Comparison of ENCODE assay signal across 22 cellular contexts in genomic region chr4:184270808-184271413, GRCh38. TPM values are rescaled to one million over a fixed set of nuclear protein-coding genes. Genes with fewer than 3 reads are reported as not detected.
A peak's percentile ranks its signal among the peaks of the same experiment; 100 is the strongest.
DNase-seq lines count a peak whose midpoint lies in the region; ATAC-seq, FAIRE-seq and TF ChIP-seq lines count a peak whose summit lies in the region.
"Had no signal": no experiment of that assay in that cellular context is flagged by ENCODE, and none has a peak within 500 bp of the region (broad histone marks: within the 10 kb centered on the region; RNA-seq: fewer than 3 reads in every experiment).

No MANE protein-coding gene starts in this region.

- H3K4me1 ChIP-seq in OCI-LY3 (ENCODE audit: low read length) (peaks cover 84% of the 10 kb centered on the region), parathyroid adenoma (peaks cover 36% of the 10 kb centered on the region), osteoblast (ENCODE audit: insufficient read depth, low read length) (peaks cover 31% of the 10 kb centered on the region)

- H3K36me3 Mint-ChIP-seq in activated CD4-positive, alpha-beta T cell treated with anti-CD3 and anti-CD28 coated beads, Interleukin-2, amount 10 ng/mL, durations not matched to agents 24 days and 14 days (ENCODE audit: low read depth) = no peaks in the 10 kb centered on the region

- H3K36me3 ChIP-seq in OCI-LY3 (replicated peaks; ENCODE audit: low read depth, low read length) (no peaks in the 10 kb centered on the region), parathyroid adenoma (ENCODE audit: control insufficient read depth, insufficient read depth, low read length) (no peaks in the 10 kb centered on the region), osteoblast (ENCODE audit: insufficient read depth, low read length) (no peaks in the 10 kb centered on the region)
- H3K36me3 ChIP-seq: BLaER1 had no signal

- no peak for DNase-seq in activated CD4-positive, alpha-beta T cell treated with anti-CD3 and anti-CD28 coated beads, Interleukin-2, amount 10 ng/mL, durations not matched to agents 24 days and 14 days
- no peak for DNase-seq in activated CD4-positive, alpha-beta T cell treated with anti-CD3 and anti-CD28 coated beads, Interleukin-2, amount 50 U/mL, for 4 hours
- DNase-seq in GM12892 (ENCODE audit: insufficient read length) (no peak), osteoblast (ENCODE audit: insufficient read length, low spot score, missing footprints) (no peak), NCI-H2107 treated with DMSO at 0.1 percent for 48 hours (lab: John Stamatoyannopoulos, UW; ENCODE audit: unreplicated experiment) (no peak), left cardiac atrium (no peak)
- DNase-seq: CD4-positive, alpha-beta memory T cell; EL; KBM-7; NCI-H1105 treated with DMSO at 0.1 percent for 48 hours; NCI-H1694; NCI-H2081 treated with DMSO at 0.1 percent for 48 hours; NCI-H510A; NCI-H774; OCI-M1; Right ventricle myocardium superior had no signal

- H3K9me3 Mint-ChIP-seq in activated CD4-positive, alpha-beta T cell treated with anti-CD3 and anti-CD28 coated beads, Interleukin-2, amount 10 ng/mL, durations not matched to agents 24 days and 14 days = no peaks in the 10 kb centered on the region

- intact Hi-C loops in activated CD4-positive, alpha-beta T cell treated with anti-CD3 and anti-CD28 coated beads, Interleukin-2, amount 10 ng/mL, durations not matched to agents 24 days and 14 days (cut with micrococcal nuclease) = no loop called here
- intact Hi-C loops in left cardiac atrium (cut with DNase I) = no loop called here

- H3K4me3 Mint-ChIP-seq in activated CD4-positive, alpha-beta T cell treated with anti-CD3 and anti-CD28 coated beads, Interleukin-2, amount 10 ng/mL, durations not matched to agents 24 days and 14 days = no peak overlapping the region
- H3K4me3 Mint-ChIP-seq: GM23338 had no signal

- H2AFZ ChIP-seq in OCI-LY3 (ENCODE audit: low read depth, low read length) = no peak overlapping the region
- H2AFZ ChIP-seq in parathyroid adenoma = peak overlapping the region; percentile 11
- no peak overlapping the region for H2AFZ ChIP-seq in osteoblast (ENCODE audit: low read length)
- H2AFZ ChIP-seq: GM23338 had no signal

- H3K4me2 ChIP-seq in OCI-LY3 (ENCODE audit: low read length) (peak overlapping the region; percentile 57; the same call in 1 of the 2 replicates), parathyroid adenoma (ENCODE audit: low read length) (no peak overlapping the region), osteoblast (ENCODE audit: insufficient read depth, low read length) (no peak overlapping the region)
- H3K4me2 ChIP-seq: GM23338 had no signal

- H3K4me3 ChIP-seq in OCI-LY3 (ENCODE audit: low read length) (no peak overlapping the region), parathyroid adenoma (ENCODE audit: low read depth, low read length) (no peak overlapping the region), osteoblast (ENCODE audit: insufficient read depth, low read length) (no peak overlapping the region)
- H3K4me3 ChIP-seq: BLaER1, GM23338 had no signal

- peak; percentile 70 for FAIRE-seq in GM12892 (lab: Jason Lieb, UNC)
- FAIRE-seq: A204.1 had no signal

- H3K9me3 ChIP-seq in OCI-LY3 (ENCODE audit: insufficient read depth, low read length) (no peaks in the 10 kb centered on the region), parathyroid adenoma (ENCODE audit: control insufficient read depth, low read length) (no peaks in the 10 kb centered on the region), osteoblast (ENCODE audit: low read depth, low read length) (no peaks in the 10 kb centered on the region)

- H3K4me1 Mint-ChIP-seq in activated CD4-positive, alpha-beta T cell treated with anti-CD3 and anti-CD28 coated beads, Interleukin-2, amount 10 ng/mL, durations not matched to agents 24 days and 14 days = peaks cover 58% of the 10 kb centered on the region

- H3K9ac ChIP-seq in OCI-LY3 (ENCODE audit: low read length) (no peak overlapping the region), parathyroid adenoma (no peak overlapping the region)
- H3K9ac ChIP-seq: BLaER1 had no signal

- ATAC-seq in left cardiac atrium = no peak
- ATAC-seq: GM23338, HCT116 had no signal

- TF ChIP-seq POLR2A in GM12892 (IDR thresholded peaks at IDR 0.05; ENCODE audit: low read depth, low read length) = no peak

- H3K27me3 ChIP-seq in OCI-LY3 (ENCODE audit: low read depth, low read length) = no peaks in the 10 kb centered on the region
- H3K27me3 ChIP-seq in parathyroid adenoma (ENCODE audit: control insufficient read depth, insufficient read depth, low read length) = no peaks in the 10 kb centered on the region
- no peaks in the 10 kb centered on the region for H3K27me3 ChIP-seq in osteoblast (ENCODE audit: insufficient read depth, low read length)
- H3K27me3 ChIP-seq: BLaER1 had no signal

- H3K79me2 ChIP-seq in OCI-LY3 (ENCODE audit: low read length) (no peaks in the 10 kb centered on the region; the same call in 1 of the 2 replicates), parathyroid adenoma (no peaks in the 10 kb centered on the region), osteoblast (ENCODE audit: insufficient read depth, low read length) (no peaks in the 10 kb centered on the region)

- peak overlapping the region; percentile 23 for H3K27ac Mint-ChIP-seq in activated CD4-positive, alpha-beta T cell treated with anti-CD3 and anti-CD28 coated beads, Interleukin-2, amount 10 ng/mL, durations not matched to agents 24 days and 14 days
- H3K27ac Mint-ChIP-seq: GM23338 had no signal

- H3K27me3 Mint-ChIP-seq in activated CD4-positive, alpha-beta T cell treated with anti-CD3 and anti-CD28 coated beads, Interleukin-2, amount 10 ng/mL, durations not matched to agents 24 days and 14 days = no peaks in the 10 kb centered on the region
- H3K27me3 Mint-ChIP-seq: CD4-positive, alpha-beta memory T cell had no signal

- TF ChIP-seq CTCF in OCI-LY3 (IDR thresholded peaks at IDR 0.05; ENCODE audit: low read depth, low read length) (no peak), parathyroid adenoma (IDR thresholded peaks at IDR 0.05) (no peak), osteoblast (IDR thresholded peaks at IDR 0.05; ENCODE audit: extremely low read depth, low read depth, low read length) (no peak)

- H3K27ac ChIP-seq in OCI-LY3 (ENCODE audit: low read length) (peak overlapping the region; percentile 100; the same call in 1 of the 2 replicates), parathyroid adenoma (peak overlapping the region; percentile 88), osteoblast (ENCODE audit: low read depth, low read length) (no peak overlapping the region)
- H3K27ac ChIP-seq: BLaER1 had no signal

- no peaks in the 10 kb centered on the region for H4K20me1 ChIP-seq in OCI-LY3 (ENCODE audit: insufficient read depth, low read length)
- no peaks in the 10 kb centered on the region for H4K20me1 ChIP-seq in osteoblast (ENCODE audit: insufficient read depth, low read length)
- H4K20me1 ChIP-seq: BLaER1 had no signal

RNA-seq across cellular contexts. Expression of gene ENPP6, which starts 53.2 kb away (rescaled TPM):
- 0.61 and 1.2 TPM in 2 replicates for total RNA-seq in activated CD4-positive, alpha-beta T cell treated with anti-CD3 and anti-CD28 coated beads, Interleukin-2, amount 10 ng/mL, durations not matched to agents 24 days and 14 days
- 0.81 TPM for polyA plus RNA-seq in GM12892 (2012; ENCODE audit: missing spikeins)
- total RNA-seq in osteoblast (under 0.01 TPM in 1 of 2 replicates, not detected in the other), left cardiac atrium (under 1 TPM; 0.06 to 0.10 TPM)
- total RNA-seq: CD4-positive, alpha-beta memory T cell; GM23338; Right ventricle myocardium superior had no signal
- polyA plus RNA-seq: CD4-positive, alpha-beta memory T cell had no signal
